In genomic region chr13:113187263-113187669, GRCh38 we compare ENCODE assay signal across 8 cellular contexts. TPM values are rescaled to one million over a fixed set of nuclear protein-coding genes. Genes with fewer than 3 reads are reported as not detected.
DNase-seq lines count a peak whose midpoint lies in the region; ATAC-seq and TF ChIP-seq lines count a peak whose summit lies in the region.

No MANE protein-coding gene starts in this region.

- intact Hi-C loops in sciatic nerve (cut with DNase I) = no loop called here

- peaks cover 14 to 34% of the 10 kb centered on the region in 2 donors for H3K36me3 Mint-ChIP-seq in activated T-cell treated with anti-CD3 and anti-CD28 coated beads, Interleukin-2, amount 50 U/mL, for 72 hours (ENCODE audit: insufficient read depth in 2 of 2)

- H3K27ac Mint-ChIP-seq in activated T-cell treated with anti-CD3 and anti-CD28 coated beads, Interleukin-2, amount 50 U/mL, for 72 hours = peak overlapping the region; percentile 24

- ATAC-seq in activated T-cell treated with anti-CD3 and anti-CD28 coated beads, Interleukin-2, amount 50 U/mL, for 72 hours (replicated peaks in 1 of 2) = peak; percentile 91 to 94
- ATAC-seq in sciatic nerve (peak; percentile 86), GM19395 (IDR thresholded peaks at IDR 0.05; ENCODE audit: unreplicated experiment) (no peak)

- H3K4me3 Mint-ChIP-seq in activated T-cell treated with anti-CD3 and anti-CD28 coated beads, Interleukin-2, amount 50 U/mL, for 72 hours = peak overlapping the region; percentile 53 to 57

- peak; percentile 98 for DNase-seq in AG09309 (ENCODE audit: low read depth)
- DNase-seq in M059J (ENCODE audit: low read depth) = peak; percentile 99
- DNase-seq in activated T-cell treated with anti-CD3 and anti-CD28 coated beads, Interleukin-2, amount 50 U/mL, for 72 hours = peak; percentile 57 to 71
- peak; percentile 97 for DNase-seq in glomerular endothelial cell (ENCODE audit: extremely low read depth, low read depth, low spot score)
- peak; percentile 73 for DNase-seq in sciatic nerve (ENCODE audit: low spot score)
- DNase-seq in middle frontal gyrus (ENCODE audit: extremely low spot score, low spot score) = no peak
- no peak for DNase-seq in NCI-H524 (lab: John Stamatoyannopoulos, UW)

- no peak for TF ChIP-seq CTCF in AG09309 (IDR thresholded peaks at IDR 0.05; ENCODE audit: control insufficient read depth, insufficient read depth, low read depth, low read length, missing control alignments)

- H3K4me3 ChIP-seq in AG09309 (ENCODE audit: control insufficient read depth, low read depth, low read length) = no peak overlapping the region

- no peaks in the 10 kb centered on the region for H3K27me3 Mint-ChIP-seq in activated T-cell treated with anti-CD3 and anti-CD28 coated beads, Interleukin-2, amount 50 U/mL, for 72 hours (ENCODE audit: low read depth)

- H3K9me3 Mint-ChIP-seq in activated T-cell treated with anti-CD3 and anti-CD28 coated beads, Interleukin-2, amount 50 U/mL, for 72 hours = no peaks in the 10 kb centered on the region

- H3K4me1 Mint-ChIP-seq in activated T-cell treated with anti-CD3 and anti-CD28 coated beads, Interleukin-2, amount 50 U/mL, for 72 hours (ENCODE audit: low read depth) = peaks cover 36% of the 10 kb centered on the region

RNA-seq across cellular contexts. Expression of gene PCID2, which starts 21.2 kb away (rescaled TPM):
- 50.3 and 73.8 TPM in 2 replicates for total RNA-seq in M059J (2014; rRNA removed; shearing (Covaris generic))
- total RNA-seq in activated T-cell treated with anti-CD3 and anti-CD28 coated beads, Interleukin-2, amount 50 U/mL, for 72 hours = 10 to 100 TPM; 76.8 to 83.1 TPM
- total RNA-seq in glomerular endothelial cell = 35.0 and 40.1 TPM in 2 replicates
- 45.1 TPM for total RNA-seq in sciatic nerve

RNA-seq across cellular contexts. Expression of gene CUL4A, which starts 22.1 kb away (rescaled TPM):
- total RNA-seq in M059J (2014; rRNA removed; shearing (Covaris generic)) = 74.6 and 83.9 TPM in 2 replicates
- 10 to 100 TPM; 71.4 to 82.1 TPM for total RNA-seq in activated T-cell treated with anti-CD3 and anti-CD28 coated beads, Interleukin-2, amount 50 U/mL, for 72 hours
- 108 and 109 TPM in 2 replicates for total RNA-seq in glomerular endothelial cell
- 62.3 TPM for total RNA-seq in sciatic nerve

RNA-seq across cellular contexts. Expression of gene PROZ, which starts 28.8 kb away (rescaled TPM):
- total RNA-seq in M059J (2014; rRNA removed; shearing (Covaris generic)) = not detected in 2 replicates
- total RNA-seq in activated T-cell treated with anti-CD3 and anti-CD28 coated beads, Interleukin-2, amount 50 U/mL, for 72 hours = not detected
- total RNA-seq in glomerular endothelial cell = not detected in 2 replicates
- total RNA-seq in sciatic nerve = not detected

Comparison
In these comparisons a context has a peak if more than half of its experiments do, and no peak if none do; other contexts are left out.
1. DNase-seq: peak in AG09309 (single experiment), M059J (single experiment), activated T-cell treated with anti-CD3 and anti-CD28 coated beads, Interleukin-2, amount 50 U/mL, for 72 hours (2 of 2), glomerular endothelial cell (single experiment) and sciatic nerve (single experiment); none in middle frontal gyrus (single experiment) and NCI-H524 (0 of 2).